ENCODE assay signal across 7 cellular contexts in genomic region chr10:119341236-119342016, GRCh38.
A peak's percentile ranks its signal among the peaks of the same experiment; 100 is the strongest.
DNase-seq lines count a peak whose midpoint lies in the region; ATAC-seq and TF ChIP-seq lines count a peak whose summit lies in the region.

No MANE protein-coding gene starts in this region.

- TF ChIP-seq CTCF in right atrium auricular region (IDR thresholded peaks at IDR 0.05) = no peak

- no peaks in the 10 kb centered on the region for H3K27me3 ChIP-seq in right atrium auricular region

- no peaks in the 10 kb centered on the region for H3K27me3 Mint-ChIP-seq in activated T-helper 17 cell treated with anti-CD3 and anti-CD28 coated beads, Interleukin-2, amount 50 U/mL, for 72 hours

- no peaks in the 10 kb centered on the region for H3K9me3 ChIP-seq in right atrium auricular region

- no peaks in the 10 kb centered on the region for H3K36me3 ChIP-seq in right atrium auricular region

- H3K4me3 Mint-ChIP-seq in activated T-helper 17 cell treated with anti-CD3 and anti-CD28 coated beads, Interleukin-2, amount 50 U/mL, for 72 hours = peak overlapping the region; percentile 14

- DNase-seq in NCI-H226 (peak; percentile 66), right atrium auricular region (ENCODE audit: low spot score) (no peak), NCI-H748 treated with DMSO at 0.1 percent for 48 hours (lab: John Stamatoyannopoulos, UW) (no peak)
- peak; percentile 28 to 36 for DNase-seq in stimulated activated CD4-positive, alpha-beta T cell treated with anti-CD3 and anti-CD28 coated beads, Interleukin-4, amount 100 ng/mL, for 48 hours (ENCODE audit: low read depth in 2 of 2)

- no peak overlapping the region for H3K4me3 ChIP-seq in right atrium auricular region

- peaks cover 19% of the 10 kb centered on the region for H3K4me1 Mint-ChIP-seq in activated T-helper 17 cell treated with anti-CD3 and anti-CD28 coated beads, Interleukin-2, amount 50 U/mL, for 72 hours

- H3K9me3 Mint-ChIP-seq in activated T-helper 17 cell treated with anti-CD3 and anti-CD28 coated beads, Interleukin-2, amount 50 U/mL, for 72 hours = no peaks in the 10 kb centered on the region

- peaks cover 0 to 77% of the 10 kb centered on the region in 2 donors for H3K4me1 ChIP-seq in right atrium auricular region

- ATAC-seq in activated T-helper 17 cell treated with anti-CD3 and anti-CD28 coated beads, Interleukin-2, amount 50 U/mL, for 72 hours (replicated peaks) = peak; percentile 100
- ATAC-seq in HG02798 (IDR thresholded peaks at IDR 0.05; ENCODE audit: poor library complexity, unreplicated experiment) (no peak), HG02885 (IDR thresholded peaks at IDR 0.05; ENCODE audit: poor library complexity, unreplicated experiment) (no peak)

- peak overlapping the region; percentile 73 for H3K27ac Mint-ChIP-seq in activated T-helper 17 cell treated with anti-CD3 and anti-CD28 coated beads, Interleukin-2, amount 50 U/mL, for 72 hours

- H3K36me3 Mint-ChIP-seq in activated T-helper 17 cell treated with anti-CD3 and anti-CD28 coated beads, Interleukin-2, amount 50 U/mL, for 72 hours (ENCODE audit: low read depth) = no peaks in the 10 kb centered on the region

- peak overlapping the region; percentile 86 to 91 for H3K27ac ChIP-seq in right atrium auricular region

Comparison
In these comparisons a context has a peak if more than half of its experiments do, and no peak if none do; other contexts are left out.
1. DNase-seq: peak in NCI-H226 (single experiment) and stimulated activated CD4-positive, alpha-beta T cell treated with anti-CD3 and anti-CD28 coated beads, Interleukin-4, amount 100 ng/mL, for 48 hours (2 of 2); none in right atrium auricular region (single experiment) and NCI-H748 treated with DMSO at 0.1 percent for 48 hours (single experiment).